ENCODE assay signal across 1 cellular context in genomic region chr2:226649871-226650660, GRCh38.
A peak's percentile ranks its signal among the peaks of the same experiment; 100 is the strongest.
TF ChIP-seq lines count a peak whose summit lies in the region.

No MANE protein-coding gene starts in this region.

TF ChIP-seq in HepG2, 621 proteins besides CTCF, POLR2A, EP300 and RAD21 (continued from another document and continues in another):
- TF ChIP-seq, protein P1, sequence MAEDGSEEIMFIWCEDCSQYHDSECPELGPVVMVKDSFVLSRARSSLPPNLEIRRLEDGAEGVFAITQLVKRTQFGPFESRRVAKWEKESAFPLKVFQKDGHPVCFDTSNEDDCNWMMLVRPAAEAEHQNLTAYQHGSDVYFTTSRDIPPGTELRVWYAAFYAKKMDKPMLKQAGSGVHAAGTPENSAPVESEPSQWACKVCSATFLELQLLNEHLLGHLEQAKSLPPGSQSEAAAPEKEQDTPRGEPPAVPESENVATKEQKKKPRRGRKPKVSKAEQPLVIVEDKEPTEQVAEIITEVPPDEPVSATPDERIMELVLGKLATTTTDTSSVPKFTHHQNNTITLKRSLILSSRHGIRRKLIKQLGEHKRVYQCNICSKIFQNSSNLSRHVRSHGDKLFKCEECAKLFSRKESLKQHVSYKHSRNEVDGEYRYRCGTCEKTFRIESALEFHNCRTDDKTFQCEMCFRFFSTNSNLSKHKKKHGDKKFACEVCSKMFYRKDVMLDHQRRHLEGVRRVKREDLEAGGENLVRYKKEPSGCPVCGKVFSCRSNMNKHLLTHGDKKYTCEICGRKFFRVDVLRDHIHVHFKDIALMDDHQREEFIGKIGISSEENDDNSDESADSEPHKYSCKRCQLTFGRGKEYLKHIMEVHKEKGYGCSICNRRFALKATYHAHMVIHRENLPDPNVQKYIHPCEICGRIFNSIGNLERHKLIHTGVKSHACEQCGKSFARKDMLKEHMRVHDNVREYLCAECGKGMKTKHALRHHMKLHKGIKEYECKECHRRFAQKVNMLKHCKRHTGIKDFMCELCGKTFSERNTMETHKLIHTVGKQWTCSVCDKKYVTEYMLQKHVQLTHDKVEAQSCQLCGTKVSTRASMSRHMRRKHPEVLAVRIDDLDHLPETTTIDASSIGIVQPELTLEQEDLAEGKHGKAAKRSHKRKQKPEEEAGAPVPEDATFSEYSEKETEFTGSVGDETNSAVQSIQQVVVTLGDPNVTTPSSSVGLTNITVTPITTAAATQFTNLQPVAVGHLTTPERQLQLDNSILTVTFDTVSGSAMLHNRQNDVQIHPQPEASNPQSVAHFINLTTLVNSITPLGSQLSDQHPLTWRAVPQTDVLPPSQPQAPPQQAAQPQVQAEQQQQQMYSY (CRISPR knock-in tag; IDR thresholded peaks at IDR 0.05), result no peak
- TF ChIP-seq TAF15 (IDR thresholded peaks at IDR 0.05; ENCODE audit: low read depth, low read length, poor library complexity, severe bottlenecking) (no peak), NONO (IDR thresholded peaks at IDR 0.05) (no peak), NONO (CRISPR knock-in tag; conservative IDR thresholded peaks at IDR 0.05) (no peak), ZFP90 (CRISPR knock-in tag; IDR thresholded peaks at IDR 0.05; ENCODE audit: borderline replicate concordance) (0 out of 2 replicates have a peak, but pooled peaks have one; percentile 71), ZNF276 (CRISPR knock-in tag; IDR thresholded peaks at IDR 0.05; ENCODE audit: low read depth) (0 out of 2 replicates have a peak, but pooled peaks have one; percentile 34), THAP7 (CRISPR knock-in tag; IDR thresholded peaks at IDR 0.05) (no peak), EHMT2 (IDR thresholded peaks at IDR 0.05; ENCODE audit: borderline replicate concordance, low read depth, low read length) (peak; percentile 54; the same call in 1 of the 2 replicates), DNMT1 (CRISPR knock-in tag; IDR thresholded peaks at IDR 0.05) (no peak), ZNF709 (CRISPR knock-in tag; IDR thresholded peaks at IDR 0.05) (peak; percentile 45; the same call in 1 of the 2 replicates), ZHX1 (CRISPR knock-in tag; IDR thresholded peaks at IDR 0.05; ENCODE audit: low read depth) (0 out of 2 replicates have a peak, but pooled peaks have one; percentile 47), ZNF737 (CRISPR knock-in tag; IDR thresholded peaks at IDR 0.05; ENCODE audit: borderline replicate concordance) (no peak), ZNF317 (CRISPR knock-in tag; IDR thresholded peaks at IDR 0.05) (peak; percentile 86), SMAD3 (CRISPR knock-in tag; IDR thresholded peaks at IDR 0.05) (peak; percentile 87), FOXK1 (CRISPR knock-in tag; IDR thresholded peaks at IDR 0.05; ENCODE audit: borderline replicate concordance, low read depth) (peak; percentile 93; the same call in 1 of the 2 replicates), ZNF335 (CRISPR knock-in tag; IDR thresholded peaks at IDR 0.05) (peak; percentile 95), SALL1 (CRISPR knock-in tag; IDR thresholded peaks at IDR 0.05) (peak; percentile 99), CEBPB (IDR thresholded peaks at IDR 0.05; ENCODE audit: borderline replicate concordance, low read depth, low read length) (peak; percentile 2; the same call in 1 of the 2 replicates), ZBTB4 (CRISPR knock-in tag; IDR thresholded peaks at IDR 0.05; ENCODE audit: borderline replicate concordance) (peak; percentile 97), FOSL1 (CRISPR knock-in tag; IDR thresholded peaks at IDR 0.05; ENCODE audit: borderline replicate concordance) (peak; percentile 98), SALL2 (CRISPR knock-in tag; IDR thresholded peaks at IDR 0.05) (peak; percentile 80), CREM (IDR thresholded peaks at IDR 0.05) (peak; percentile 67; the same call in 1 of the 2 replicates), CREM (CRISPR knock-in tag; IDR thresholded peaks at IDR 0.05) (no peak), HDAC2 (CRISPR knock-in tag; IDR thresholded peaks at IDR 0.05) (peak; percentile 87), PTBP1 (IDR thresholded peaks at IDR 0.05; ENCODE audit: low read depth, low read length, poor library complexity, severe bottlenecking) (no peak), SOX13 (IDR thresholded peaks at IDR 0.05) (peak; percentile 98), SOX13 (CRISPR knock-in tag; conservative IDR thresholded peaks at IDR 0.05 in 1 of 2, IDR thresholded peaks at IDR 0.05 in 1 of 2) (peak in 1 of 2 experiments; percentile 99; a peak in 2 of 4 replicates), REPIN1 (CRISPR knock-in tag; IDR thresholded peaks at IDR 0.05; ENCODE audit: borderline replicate concordance, low read depth) (no peak), TGIF2 (CRISPR knock-in tag; IDR thresholded peaks at IDR 0.05) (0 out of 2 replicates have a peak, but pooled peaks have one; percentile 58), ZNF629 (CRISPR knock-in tag; conservative IDR thresholded peaks at IDR 0.05) (0 out of 2 replicates have a peak, but pooled peaks have one; percentile 34), SCMH1 (CRISPR knock-in tag; IDR thresholded peaks at IDR 0.05; ENCODE audit: borderline replicate concordance) (no peak), ZFP36L1 (CRISPR knock-in tag; IDR thresholded peaks at IDR 0.05) (peak; percentile 64; the same call in 1 of the 2 replicates), RARA (CRISPR knock-in tag; IDR thresholded peaks at IDR 0.05) (peak; percentile 89), ZNF101 (CRISPR knock-in tag; IDR thresholded peaks at IDR 0.05; ENCODE audit: borderline replicate concordance, low read depth) (no peak), ZNF205 (CRISPR knock-in tag; IDR thresholded peaks at IDR 0.05) (peak; percentile 72; the same call in 1 of the 2 replicates), LCORL (IDR thresholded peaks at IDR 0.05) (no peak), LCORL (CRISPR knock-in tag; IDR thresholded peaks at IDR 0.05) (peak; percentile 85), ZBTB8A (CRISPR knock-in tag; IDR thresholded peaks at IDR 0.05; ENCODE audit: borderline replicate concordance, low read depth) (no peak), ZNF720 (CRISPR knock-in tag; IDR thresholded peaks at IDR 0.05) (no peak), ZNF713 (CRISPR knock-in tag; IDR thresholded peaks at IDR 0.05) (peak; percentile 87; the same call in 1 of the 2 replicates), ATF1 (CRISPR knock-in tag; IDR thresholded peaks at IDR 0.05) (0 out of 2 replicates have a peak, but pooled peaks have one; percentile 38), KLF11 (CRISPR knock-in tag; IDR thresholded peaks at IDR 0.05) (peak; percentile 91), CREBL2 (CRISPR knock-in tag; IDR thresholded peaks at IDR 0.05; ENCODE audit: borderline replicate concordance) (peak; percentile 36; the same call in 1 of the 2 replicates), ZNF782 (CRISPR knock-in tag; IDR thresholded peaks at IDR 0.05; ENCODE audit: borderline replicate concordance) (peak; percentile 70; the same call in 1 of the 2 replicates)
- TF ChIP-seq, protein P2, sequence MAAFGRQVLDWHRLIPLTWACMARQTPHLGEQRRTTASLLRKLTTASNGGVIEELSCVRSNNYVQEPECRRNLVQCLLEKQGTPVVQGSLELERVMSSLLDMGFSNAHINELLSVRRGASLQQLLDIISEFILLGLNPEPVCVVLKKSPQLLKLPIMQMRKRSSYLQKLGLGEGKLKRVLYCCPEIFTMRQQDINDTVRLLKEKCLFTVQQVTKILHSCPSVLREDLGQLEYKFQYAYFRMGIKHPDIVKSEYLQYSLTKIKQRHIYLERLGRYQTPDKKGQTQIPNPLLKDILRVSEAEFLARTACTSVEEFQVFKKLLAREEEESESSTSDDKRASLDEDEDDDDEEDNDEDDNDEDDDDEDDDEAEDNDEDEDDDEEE (CRISPR knock-in tag; IDR thresholded peaks at IDR 0.05), result peak; percentile 22; the same call in 1 of the 2 replicates
- TF ChIP-seq, protein P3, sequence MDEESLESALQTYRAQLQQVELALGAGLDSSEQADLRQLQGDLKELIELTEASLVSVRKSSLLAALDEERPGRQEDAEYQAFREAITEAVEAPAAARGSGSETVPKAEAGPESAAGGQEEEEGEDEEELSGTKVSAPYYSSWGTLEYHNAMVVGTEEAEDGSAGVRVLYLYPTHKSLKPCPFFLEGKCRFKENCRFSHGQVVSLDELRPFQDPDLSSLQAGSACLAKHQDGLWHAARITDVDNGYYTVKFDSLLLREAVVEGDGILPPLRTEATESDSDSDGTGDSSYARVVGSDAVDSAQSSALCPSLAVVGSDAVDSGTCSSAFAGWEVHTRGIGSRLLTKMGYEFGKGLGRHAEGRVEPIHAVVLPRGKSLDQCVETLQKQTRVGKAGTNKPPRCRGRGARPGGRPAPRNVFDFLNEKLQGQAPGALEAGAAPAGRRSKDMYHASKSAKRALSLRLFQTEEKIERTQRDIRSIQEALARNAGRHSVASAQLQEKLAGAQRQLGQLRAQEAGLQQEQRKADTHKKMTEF (CRISPR knock-in tag; IDR thresholded peaks at IDR 0.05), result peak; percentile 94
- TF ChIP-seq, protein P4, sequence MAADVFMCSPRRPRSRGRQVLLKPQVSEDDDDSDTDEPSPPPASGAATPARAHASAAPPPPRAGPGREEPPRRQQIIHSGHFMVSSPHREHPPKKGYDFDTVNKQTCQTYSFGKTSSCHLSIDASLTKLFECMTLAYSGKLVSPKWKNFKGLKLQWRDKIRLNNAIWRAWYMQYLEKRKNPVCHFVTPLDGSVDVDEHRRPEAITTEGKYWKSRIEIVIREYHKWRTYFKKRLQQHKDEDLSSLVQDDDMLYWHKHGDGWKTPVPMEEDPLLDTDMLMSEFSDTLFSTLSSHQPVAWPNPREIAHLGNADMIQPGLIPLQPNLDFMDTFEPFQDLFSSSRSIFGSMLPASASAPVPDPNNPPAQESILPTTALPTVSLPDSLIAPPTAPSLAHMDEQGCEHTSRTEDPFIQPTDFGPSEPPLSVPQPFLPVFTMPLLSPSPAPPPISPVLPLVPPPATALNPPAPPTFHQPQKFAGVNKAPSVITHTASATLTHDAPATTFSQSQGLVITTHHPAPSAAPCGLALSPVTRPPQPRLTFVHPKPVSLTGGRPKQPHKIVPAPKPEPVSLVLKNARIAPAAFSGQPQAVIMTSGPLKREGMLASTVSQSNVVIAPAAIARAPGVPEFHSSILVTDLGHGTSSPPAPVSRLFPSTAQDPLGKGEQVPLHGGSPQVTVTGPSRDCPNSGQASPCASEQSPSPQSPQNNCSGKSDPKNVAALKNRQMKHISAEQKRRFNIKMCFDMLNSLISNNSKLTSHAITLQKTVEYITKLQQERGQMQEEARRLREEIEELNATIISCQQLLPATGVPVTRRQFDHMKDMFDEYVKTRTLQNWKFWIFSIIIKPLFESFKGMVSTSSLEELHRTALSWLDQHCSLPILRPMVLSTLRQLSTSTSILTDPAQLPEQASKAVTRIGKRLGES (CRISPR knock-in tag; IDR thresholded peaks at IDR 0.05; ENCODE audit: borderline replicate concordance), result 0 out of 2 replicates have a peak, but pooled peaks have one; percentile 21
